15 cellular contexts compared by ENCODE assay signal in genomic region chr1:224629965-224630364, GRCh38. TPM values are rescaled to one million over a fixed set of nuclear protein-coding genes. Genes with fewer than 3 reads are reported as not detected.
DNase-seq lines count a peak whose midpoint lies in the region; ATAC-seq and TF ChIP-seq lines count a peak whose summit lies in the region.
"Had no signal": no experiment of that assay in that cellular context is flagged by ENCODE, and none has a peak within 500 bp of the region (broad histone marks: within the 10 kb centered on the region; RNA-seq: fewer than 3 reads in every experiment).

No MANE protein-coding gene starts in this region.

- H3K27me3 Mint-ChIP-seq in natural killer cell (ENCODE audit: low read depth in 2 of 2) = peaks cover 3 to 9% of the 10 kb centered on the region in 2 donors

- peaks cover under 1% of the 10 kb centered on the region in 2 donors for H3K4me1 Mint-ChIP-seq in natural killer cell

- intact Hi-C loops in natural killer cell (cut with micrococcal nuclease) = no loop called here

- H3K4me3 Mint-ChIP-seq in natural killer cell = no peak overlapping the region
- H3K4me3 Mint-ChIP-seq: T-helper 1 cell treated with Interleukin-12 subunit alpha and Interleukin-12 subunit beta and Interleukin-4 antibody, amounts not matched to agents 30 μg/mL and 1 μg/mL, for 36 hours had no signal

- DNase-seq in NCI-H2196 (lab: John Stamatoyannopoulos, UW; ENCODE audit: unreplicated experiment) (peak; percentile 9), NCI-H2196 treated with DMSO at 0.1 percent for 48 hours (lab: John Stamatoyannopoulos, UW; ENCODE audit: unreplicated experiment) (no peak), NCI-H1105 treated with DMSO at 0.1 percent for 48 hours (lab: John Stamatoyannopoulos, UW) (peak; percentile 81), NCI-H69 (lab: John Stamatoyannopoulos, UW) (peak; percentile 36), renal cortical epithelial cell (ENCODE audit: low read depth) (peak; percentile 69), natural killer cell (no peak)
- no peak for DNase-seq in activated effector memory CD4-positive, alpha-beta T cell treated with Interleukin-2 at 50 U/mL for 16 hours
- DNase-seq: KG1, MG63, NCI-H1930, Peyer's patch, SHP77 had no signal

- no peak overlapping the region for H3K27ac Mint-ChIP-seq in natural killer cell
- H3K27ac Mint-ChIP-seq: T-helper 1 cell treated with Interleukin-12 subunit alpha and Interleukin-12 subunit beta and Interleukin-4 antibody, amounts not matched to agents 30 μg/mL and 1 μg/mL, for 36 hours had no signal

- H3K36me3 Mint-ChIP-seq in natural killer cell = no peaks in the 10 kb centered on the region

- no peak for TF ChIP-seq CTCF in natural killer cell (IDR thresholded peaks at IDR 0.05)

- ATAC-seq in natural killer cell = no peak
- ATAC-seq: A549, SK-N-SH treated with all-trans-retinoic acid at 6 μM for 48 hours had no signal

- H3K9me3 Mint-ChIP-seq in natural killer cell = no peaks in the 10 kb centered on the region
- H3K9me3 Mint-ChIP-seq: T-helper 1 cell treated with Interleukin-12 subunit alpha and Interleukin-12 subunit beta and Interleukin-4 antibody, amounts not matched to agents 30 μg/mL and 1 μg/mL, for 36 hours had no signal

RNA-seq across cellular contexts. Expression of gene CNIH3, which starts 13.8 kb away (rescaled TPM):
- total RNA-seq in renal cortical epithelial cell = 2.5 and 3.3 TPM in 2 replicates
- 1 to 10 TPM; 2.8 to 5.4 (median 5.0) TPM for total RNA-seq in natural killer cell
- total RNA-seq: Peyer's patch had no signal

Comparison
In these comparisons a context has a peak if more than half of its experiments do, and no peak if none do; other contexts are left out.
1. DNase-seq: peak in NCI-H2196 (single experiment), NCI-H1105 treated with DMSO at 0.1 percent for 48 hours (single experiment), NCI-H69 (single experiment) and renal cortical epithelial cell (single experiment); none in NCI-H2196 treated with DMSO at 0.1 percent for 48 hours (single experiment), activated effector memory CD4-positive, alpha-beta T cell treated with Interleukin-2 at 50 U/mL for 16 hours (single experiment) and natural killer cell (single experiment).